Comparison of ENCODE assay signal across 1 cellular context in the genomic region with DNA sequence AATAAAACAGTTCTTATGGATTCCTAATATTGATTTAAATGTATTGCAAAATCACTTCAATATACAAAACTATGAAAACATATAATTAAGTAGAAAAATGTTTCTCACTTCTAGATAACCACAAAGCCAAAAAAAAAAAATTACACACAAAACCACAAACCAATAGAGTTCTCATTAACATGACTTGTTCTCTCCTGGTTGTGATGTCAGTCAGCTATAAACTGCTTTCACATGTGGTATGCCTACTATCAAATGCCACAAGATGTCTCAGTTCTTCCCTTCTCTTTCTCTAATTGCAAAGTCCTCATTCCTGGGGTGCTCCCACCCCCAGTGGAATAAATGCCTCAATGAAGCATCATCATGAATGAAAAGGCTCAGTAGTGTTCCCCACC.
TF ChIP-seq lines count a peak whose summit lies in the region.

No MANE protein-coding gene starts in this region.

TF ChIP-seq in HEK293, 187 proteins besides CTCF, POLR2A, EP300 and RAD21:
- TF ChIP-seq ZBTB20 (tag by site-specific recombination; IDR thresholded peaks at IDR 0.05) (no peak), SP7 (tag by site-specific recombination; IDR thresholded peaks at IDR 0.05) (peak; percentile 85)
- TF ChIP-seq, protein P1, sequence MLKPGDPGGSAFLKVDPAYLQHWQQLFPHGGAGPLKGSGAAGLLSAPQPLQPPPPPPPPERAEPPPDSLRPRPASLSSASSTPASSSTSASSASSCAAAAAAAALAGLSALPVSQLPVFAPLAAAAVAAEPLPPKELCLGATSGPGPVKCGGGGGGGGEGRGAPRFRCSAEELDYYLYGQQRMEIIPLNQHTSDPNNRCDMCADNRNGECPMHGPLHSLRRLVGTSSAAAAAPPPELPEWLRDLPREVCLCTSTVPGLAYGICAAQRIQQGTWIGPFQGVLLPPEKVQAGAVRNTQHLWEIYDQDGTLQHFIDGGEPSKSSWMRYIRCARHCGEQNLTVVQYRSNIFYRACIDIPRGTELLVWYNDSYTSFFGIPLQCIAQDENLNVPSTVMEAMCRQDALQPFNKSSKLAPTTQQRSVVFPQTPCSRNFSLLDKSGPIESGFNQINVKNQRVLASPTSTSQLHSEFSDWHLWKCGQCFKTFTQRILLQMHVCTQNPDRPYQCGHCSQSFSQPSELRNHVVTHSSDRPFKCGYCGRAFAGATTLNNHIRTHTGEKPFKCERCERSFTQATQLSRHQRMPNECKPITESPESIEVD (tag by site-specific recombination; IDR thresholded peaks at IDR 0.05): peak; percentile 36; the same call in 1 of the 2 replicates
- TF ChIP-seq, protein P2, sequence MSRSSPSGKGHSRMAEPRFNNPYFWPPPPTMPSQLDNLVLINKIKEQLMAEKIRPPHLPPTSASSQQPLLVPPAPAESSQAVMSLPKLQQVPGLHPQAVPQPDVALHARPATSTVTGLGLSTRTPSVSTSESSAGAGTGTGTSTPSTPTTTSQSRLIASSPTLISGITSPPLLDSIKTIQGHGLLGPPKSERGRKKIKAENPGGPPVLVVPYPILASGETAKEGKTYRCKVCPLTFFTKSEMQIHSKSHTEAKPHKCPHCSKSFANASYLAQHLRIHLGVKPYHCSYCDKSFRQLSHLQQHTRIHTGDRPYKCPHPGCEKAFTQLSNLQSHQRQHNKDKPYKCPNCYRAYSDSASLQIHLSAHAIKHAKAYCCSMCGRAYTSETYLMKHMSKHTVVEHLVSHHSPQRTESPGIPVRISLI (tag by site-specific recombination; IDR thresholded peaks at IDR 0.05): peak; percentile 63; the same call in 1 of the 2 replicates
TF ChIP-seq in HEK293: peak in this region for 3.
